Comparison of ENCODE assay signal across 18 cellular contexts in the genomic region with DNA sequence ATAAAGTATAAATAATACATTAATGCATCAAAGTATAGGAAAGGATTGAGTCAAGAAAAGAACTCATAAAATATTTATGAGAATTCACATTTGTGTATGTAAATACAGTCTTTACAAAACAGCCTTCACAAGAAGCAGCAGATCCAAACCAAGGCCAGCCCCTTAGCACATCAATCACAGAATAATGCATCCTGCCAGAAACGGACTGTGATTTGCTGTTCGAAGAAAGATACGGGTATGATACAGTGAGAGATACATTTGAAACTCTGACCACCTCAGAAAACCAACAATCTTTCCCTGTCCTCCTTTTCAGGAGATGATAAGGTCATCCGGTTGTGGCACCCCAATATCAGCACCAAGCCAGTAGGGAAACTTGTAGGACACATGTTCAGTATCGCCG.
"Had no signal": no experiment of that assay in that cellular context is flagged by ENCODE, and none has a peak within 500 bp of the region (broad histone marks: within the 10 kb centered on the region; RNA-seq: fewer than 3 reads in every experiment).

No MANE protein-coding gene starts in this region.

- H3K4me3 ChIP-seq: dorsolateral prefrontal cortex, heart left ventricle, psoas muscle, right lobe of liver, stomach, thoracic aorta, transverse colon had no signal

- H3K27me3 ChIP-seq: dorsolateral prefrontal cortex, heart left ventricle, neutrophil, right lobe of liver, stomach had no signal

- DNase-seq: cortex of kidney; dorsolateral prefrontal cortex; effector CD8-positive, alpha-beta T cell; heart left ventricle; hippocampal formation; kidney glomerular epithelial cell; mammary epithelial cell; naive thymus-derived CD4-positive, alpha-beta T cell; psoas muscle; retina; right lobe of liver; stimulated activated naive CD4-positive, alpha-beta T cell; stomach; substantia nigra; transverse colon had no signal

- H3K36me3 ChIP-seq: heart left ventricle, neutrophil, right lobe of liver, stomach, thoracic aorta, transverse colon had no signal

- ATAC-seq: heart left ventricle; left lobe of liver; naive thymus-derived CD4-positive, alpha-beta T cell; psoas muscle; right lobe of liver had no signal

- H3K36me3 Mint-ChIP-seq: naive thymus-derived CD4-positive, alpha-beta T cell had no signal

- H3K4me1 ChIP-seq: heart left ventricle, psoas muscle, right lobe of liver, stomach, transverse colon had no signal

- H3K9me3 ChIP-seq: neutrophil, right lobe of liver, thoracic aorta had no signal

- H3K27ac ChIP-seq: dorsolateral prefrontal cortex, heart left ventricle, neutrophil, psoas muscle, right lobe of liver, stomach, thoracic aorta, transverse colon had no signal

- H3K27ac Mint-ChIP-seq: naive thymus-derived CD4-positive, alpha-beta T cell had no signal

- H3K4me3 Mint-ChIP-seq: naive thymus-derived CD4-positive, alpha-beta T cell had no signal
